ENCODE assay signal across 8 cellular contexts in genomic region chr11:127074151-127074761, GRCh38.
DNase-seq lines count a peak whose midpoint lies in the region; ATAC-seq and TF ChIP-seq lines count a peak whose summit lies in the region.

No MANE protein-coding gene starts in this region.

- H3K36me3 Mint-ChIP-seq in naive thymus-derived CD8-positive, alpha-beta T cell: no peaks in the 10 kb centered on the region

- H3K9me3 ChIP-seq in left ventricle myocardium inferior (replicated peaks) (no peaks in the 10 kb centered on the region), HEK293 (ENCODE audit: control insufficient read depth, insufficient read depth, low read depth, low read length) (no peaks in the 10 kb centered on the region), esophagus squamous epithelium (no peaks in the 10 kb centered on the region)

- CTCF ChIA-PET in HEK293 (lab: Yijun Ruan, JAX): interaction anchor here (0.5 to 2.4 kb wide), 5 partner anchors 11 to 631 kb away, joined by 3 to 10 read pairs (median 4); no protein-coding TSS in a partner anchor

- no peak overlapping the region for H3K4me3 ChIP-seq in left ventricle myocardium inferior
- no peak overlapping the region for H3K4me3 ChIP-seq in HEK293 (ENCODE audit: low read depth, low read length)
- no peak overlapping the region for H3K4me3 ChIP-seq in esophagus squamous epithelium

- in situ Hi-C loops in SK-MEL-5 (cut with HindIII; ENCODE audit: low pct_unique_long_range_greater_than_20kb, low sequenced_read_pairs): no loop called here

- no peak overlapping the region for H3K4me3 Mint-ChIP-seq in naive thymus-derived CD8-positive, alpha-beta T cell

- no peak for TF ChIP-seq POLR2A in esophagus squamous epithelium (IDR thresholded peaks at IDR 0.05)

- intact Hi-C loops in left ventricle myocardium superior (cut with micrococcal nuclease) (no loop called here), left ventricle myocardium inferior (cut with micrococcal nuclease) (no loop called here), esophagus squamous epithelium (cut with DNase I) (no loop called here)

- peaks cover 0 to 3% (median 0%) of the 10 kb centered on the region in 9 donors for H3K9me3 Mint-ChIP-seq in naive thymus-derived CD8-positive, alpha-beta T cell

- H3K36me3 ChIP-seq in left ventricle myocardium inferior (no peaks in the 10 kb centered on the region), HEK293 (ENCODE audit: control insufficient read depth in 2 of 2, insufficient read depth in 1 of 2, low read length in 2 of 2) (no peaks in the 10 kb centered on the region), esophagus squamous epithelium (no peaks in the 10 kb centered on the region)

- peaks cover 42% of the 10 kb centered on the region for H3K27me3 ChIP-seq in left ventricle myocardium inferior (ENCODE audit: low read depth)
- no peaks in the 10 kb centered on the region for H3K27me3 ChIP-seq in esophagus squamous epithelium

- DNase-seq in left ventricle myocardium superior (no peak), left ventricle myocardium inferior (no peak), LHCN-M2 (ENCODE audit: low read depth) (peak; percentile 92), SK-MEL-5 (ENCODE audit: low read depth, low spot score) (peak; percentile 37), kidney glomerular epithelial cell (lab: John Stamatoyannopoulos, UW) (peak; percentile 73), esophagus squamous epithelium (lab: John Stamatoyannopoulos, UW) (no peak)
- no peak for DNase-seq in naive thymus-derived CD8-positive, alpha-beta T cell

- peak; percentile 38 for ATAC-seq in left ventricle myocardium superior
- ATAC-seq in naive thymus-derived CD8-positive, alpha-beta T cell: no peak

- peaks cover 0 to 8% (median 2%) of the 10 kb centered on the region in 5 donors for H3K27me3 Mint-ChIP-seq in naive thymus-derived CD8-positive, alpha-beta T cell

- no peak overlapping the region for H3K27ac ChIP-seq in left ventricle myocardium inferior (replicated peaks)
- H3K27ac ChIP-seq in HEK293 (ENCODE audit: extremely low read depth, low read depth, low read length): no peak overlapping the region
- H3K27ac ChIP-seq in esophagus squamous epithelium: no peak overlapping the region

- no peaks in the 10 kb centered on the region for H3K4me1 Mint-ChIP-seq in naive thymus-derived CD8-positive, alpha-beta T cell

- WGBS in esophagus squamous epithelium, 2 donors: 59 to 79% methylated on average over 5 to 7 of the region's 7 CpGs

- POLR2A ChIA-PET in HEK293 (lab: Yijun Ruan, JAX): no interaction called here
- POLR2A ChIA-PET in naive thymus-derived CD8-positive, alpha-beta T cell (lab: Charles Lee): no interaction called here

- TF ChIP-seq CTCF in left ventricle myocardium inferior (IDR thresholded peaks at IDR 0.05; ENCODE audit: borderline replicate concordance) (no peak), HEK293 (tag by site-specific recombination; IDR thresholded peaks at IDR 0.05) (no peak), esophagus squamous epithelium (IDR thresholded peaks at IDR 0.05) (no peak)

- H3K4me1 ChIP-seq in left ventricle myocardium inferior: no peaks in the 10 kb centered on the region
- H3K4me1 ChIP-seq in HEK293 (ENCODE audit: control insufficient read depth, insufficient read depth, low read length): no peaks in the 10 kb centered on the region
- H3K4me1 ChIP-seq in esophagus squamous epithelium: no peaks in the 10 kb centered on the region

- H3K27ac Mint-ChIP-seq in naive thymus-derived CD8-positive, alpha-beta T cell: no peak overlapping the region

TF ChIP-seq in HEK293, 187 proteins besides CTCF, POLR2A, EP300 and RAD21:
- TF ChIP-seq SCRT2 (tag by site-specific recombination; IDR thresholded peaks at IDR 0.05) (no peak), ZNF654 (tag by site-specific recombination; IDR thresholded peaks at IDR 0.05; ENCODE audit: low read depth) (0 out of 2 replicates have a peak, but pooled peaks have one; percentile 17)
TF ChIP-seq in HEK293: peak in this region for 1.

Comparison
In these comparisons a context has a peak if more than half of its experiments do, and no peak if none do; other contexts are left out.
1. DNase-seq: peak in LHCN-M2 (single experiment), SK-MEL-5 (single experiment) and kidney glomerular epithelial cell (single experiment); none in left ventricle myocardium superior (single experiment), left ventricle myocardium inferior (single experiment), esophagus squamous epithelium (single experiment) and naive thymus-derived CD8-positive, alpha-beta T cell (0 of 10).